Comparison of ENCODE assay signal across 7 cellular contexts in the genomic region with DNA sequence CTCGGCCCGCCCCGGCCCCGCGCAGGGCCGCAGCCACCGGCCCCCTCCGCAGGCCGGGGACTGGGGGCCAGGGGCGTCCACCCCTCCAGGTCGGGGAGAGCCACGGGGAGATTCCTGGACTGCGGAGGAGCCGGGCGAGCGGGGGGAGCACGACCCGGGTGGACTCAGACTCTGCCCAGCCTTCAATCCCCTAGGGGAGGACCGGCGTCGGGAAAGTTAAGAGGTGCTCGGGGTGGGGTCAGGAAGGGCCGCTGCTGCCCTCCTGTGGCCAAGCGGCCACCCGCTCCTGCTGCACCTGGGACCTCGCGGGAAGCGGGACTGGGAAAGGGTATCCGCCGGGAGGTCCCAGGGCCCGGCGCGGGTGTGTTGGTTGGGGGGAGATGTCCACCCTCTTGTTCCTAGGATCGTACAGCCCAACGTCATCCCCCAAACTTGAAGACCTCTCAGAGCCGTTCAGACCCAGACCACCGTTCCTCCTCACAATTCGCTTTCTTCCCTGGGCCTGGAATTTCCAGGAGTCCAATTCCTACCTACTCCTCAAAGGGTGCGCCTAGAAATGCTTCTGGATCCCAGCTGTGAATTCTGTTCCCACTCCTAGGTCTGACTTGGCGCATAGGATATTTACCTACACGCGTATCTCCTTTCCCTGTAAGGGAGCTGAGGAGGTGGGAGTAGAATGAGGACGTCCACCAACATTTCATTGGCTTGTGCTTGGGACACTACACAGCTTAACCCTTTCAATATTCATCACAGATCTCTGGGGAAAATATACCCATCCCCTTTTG. TPM values are rescaled to one million over a fixed set of nuclear protein-coding genes. Genes with fewer than 3 reads are reported as not detected.
DNase-seq lines count a peak whose midpoint lies in the region; ATAC-seq and TF ChIP-seq lines count a peak whose summit lies in the region.

No MANE protein-coding gene starts in this region.

- ATAC-seq in HG02642 (IDR thresholded peaks at IDR 0.05; ENCODE audit: poor library complexity, unreplicated experiment) = peak; percentile 75

- intact Hi-C loops in posterior vena cava (cut with DNase I) = loop anchor here (5.0 to 10.0 kb wide), 4 partner anchors 35 to 315 kb away; a partner anchor contains a TSS

- peak; percentile 94 for TF ChIP-seq CTCF in GM13977 (IDR thresholded peaks at IDR 0.05; ENCODE audit: extremely low read depth, insufficient read depth, missing control alignments)
- TF ChIP-seq CTCF in right atrium auricular region (IDR thresholded peaks at IDR 0.05) = peak; percentile 96 to 98

- peaks cover 14% of the 10 kb centered on the region for H3K36me3 ChIP-seq in right atrium auricular region

- peaks cover 0 to 42% of the 10 kb centered on the region in 2 donors for H3K4me1 ChIP-seq in right atrium auricular region

- no peaks in the 10 kb centered on the region for H3K9me3 ChIP-seq in right atrium auricular region

- no peaks in the 10 kb centered on the region for H3K27me3 ChIP-seq in right atrium auricular region

- DNase-seq in GM13977 (ENCODE audit: low spot score) (peak; percentile 90), NCI-H1092 (lab: John Stamatoyannopoulos, UW) (peak; percentile 52), T-helper 1 cell (peak; percentile 33 to 74 (median 46)), right atrium auricular region (ENCODE audit: low spot score) (peak; percentile 90), posterior vena cava (ENCODE audit: low spot score) (peak; percentile 95)

- peak overlapping the region; percentile 95 for H3K4me3 ChIP-seq in right atrium auricular region

- in situ Hi-C loops in GM13977 (cut with MboI; ENCODE audit: low pct_unique_long_range_greater_than_20kb, low sequenced_read_pairs, unreplicated experiment) = loop anchor here (10.0 kb wide), 1 partner anchor 313 kb away; a partner anchor contains a TSS

- peak overlapping the region; percentile 41 for H3K27ac ChIP-seq in angular gyrus (ENCODE audit: low read depth, low read length)
- peak overlapping the region; percentile 97 to 99 for H3K27ac ChIP-seq in right atrium auricular region

RNA-seq across cellular contexts. Expression of a gene that starts 0.5 kb away (rescaled TPM):
- total RNA-seq in right atrium auricular region (100 to 1,000 TPM; 190 to 330 TPM), posterior vena cava (100 to 1,000 TPM; 297 to 387 TPM)

RNA-seq across cellular contexts. Expression of a gene that starts 7.7 kb away (rescaled TPM):
- total RNA-seq in right atrium auricular region (1 to 10 TPM; 5.5 to 7.9 TPM), posterior vena cava (1 to 10 TPM; 2.1 to 3.0 TPM)

RNA-seq across cellular contexts. Expression of a gene that starts 33.0 kb away (rescaled TPM):
- total RNA-seq in right atrium auricular region (10 to 100 TPM; 10.5 to 11.4 TPM), posterior vena cava (10 to 100 TPM; 29.5 to 32.3 TPM)

Comparison
In these comparisons a context has a peak if more than half of its experiments do, and no peak if none do; other contexts are left out.
1. Peak in every context shown above with its lines: DNase-seq, ATAC-seq, H3K4me3 ChIP-seq and H3K27ac ChIP-seq.